10 cellular contexts compared by ENCODE assay signal in the genomic region with DNA sequence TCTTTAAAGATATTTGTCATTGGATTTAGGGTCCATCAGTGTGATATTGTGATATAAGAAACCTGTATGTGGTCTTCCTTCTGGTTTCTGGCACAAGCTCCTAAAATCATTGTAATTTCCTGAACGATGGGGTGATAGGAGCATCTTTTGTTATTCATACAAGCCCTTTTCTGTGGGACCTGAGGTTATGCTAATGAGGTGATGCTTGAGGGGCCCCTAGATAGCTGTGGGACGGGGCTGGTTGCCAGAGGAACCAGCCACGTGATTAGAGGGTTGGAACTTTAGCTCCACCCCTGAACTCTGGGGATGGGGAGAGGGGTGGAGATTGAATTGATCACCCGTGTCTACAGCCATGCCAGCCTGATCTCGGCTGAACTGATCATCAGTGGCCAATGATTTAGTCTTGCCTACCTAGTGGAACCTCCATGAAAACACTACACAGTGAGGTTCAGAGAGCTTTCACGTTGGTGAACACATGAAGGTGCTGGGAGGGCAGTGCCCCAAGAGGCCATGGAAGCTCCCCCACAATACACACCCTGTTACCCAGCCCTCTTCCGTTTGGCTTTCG.
DNase-seq lines count a peak whose midpoint lies in the region; ATAC-seq and TF ChIP-seq lines count a peak whose summit lies in the region.
"Had no signal": no experiment of that assay in that cellular context is flagged by ENCODE, and none has a peak within 500 bp of the region (broad histone marks: within the 10 kb centered on the region; RNA-seq: fewer than 3 reads in every experiment).

No MANE protein-coding gene starts in this region.

- peaks cover 0 to 2% (median 0%) of the 10 kb centered on the region in 7 donors for H3K9me3 Mint-ChIP-seq in naive B cell
- H3K9me3 Mint-ChIP-seq in stimulated activated naive CD8-positive, alpha-beta T cell treated with anti-CD3 and anti-CD28 coated beads, Interleukin-15, amount 100 ng/mL, for 72 hours, result peaks cover 0 to 8% of the 10 kb centered on the region in 2 donors

- H3K36me3 Mint-ChIP-seq in naive B cell, result peaks cover 0 to 8% of the 10 kb centered on the region in 2 donors

- peak overlapping the region in 7 of 8 donors; percentile 29 to 82 (median 64) for H3K4me3 Mint-ChIP-seq in naive B cell
- H3K4me3 Mint-ChIP-seq in stimulated activated naive CD8-positive, alpha-beta T cell treated with anti-CD3 and anti-CD28 coated beads, Interleukin-15, amount 100 ng/mL, for 72 hours, result peak overlapping the region; percentile 74

- ATAC-seq in naive B cell (ENCODE audit: low read depth in 2 of 2) (peak; percentile 93), GM21528 (IDR thresholded peaks at IDR 0.05; ENCODE audit: low FRiP score, unreplicated experiment) (no peak), HG02759 (IDR thresholded peaks at IDR 0.05; ENCODE audit: unreplicated experiment) (no peak)
- peak; percentile 96 for ATAC-seq in stimulated activated naive CD8-positive, alpha-beta T cell treated with anti-CD3 and anti-CD28 coated beads, Interleukin-15, amount 100 ng/mL, for 72 hours
- ATAC-seq: foreskin keratinocyte, Panc1 had no signal

- H3K4me1 Mint-ChIP-seq in naive B cell, result peaks cover 53 to 69% (median 64%) of the 10 kb centered on the region in 3 donors
- H3K4me1 Mint-ChIP-seq in stimulated activated naive CD8-positive, alpha-beta T cell treated with anti-CD3 and anti-CD28 coated beads, Interleukin-15, amount 100 ng/mL, for 72 hours, result peaks cover 88% of the 10 kb centered on the region

- TF ChIP-seq CTCF in RWPE1 (conservative IDR thresholded peaks at IDR 0.05; ENCODE audit: low read depth), result no peak

- POLR2A ChIA-PET in RWPE1 (lab: Yijun Ruan, JAX; ENCODE audit: low non-redundant PET), result no interaction called here

- H3K27ac Mint-ChIP-seq in naive B cell, result peak overlapping the region; percentile 21 to 95 (median 88)
- peak overlapping the region; percentile 92 to 94 for H3K27ac Mint-ChIP-seq in stimulated activated naive CD8-positive, alpha-beta T cell treated with anti-CD3 and anti-CD28 coated beads, Interleukin-15, amount 100 ng/mL, for 72 hours

- DNase-seq in RWPE1 (ENCODE audit: low spot score), result no peak
- peak; percentile 56 for DNase-seq in activated T-helper 9 cell treated with anti-CD3 and anti-CD28 coated beads, Interleukin-2, amount 50 U/mL, for 16 hours (ENCODE audit: low read depth)
- peak; percentile 65 for DNase-seq in naive B cell
- DNase-seq in stimulated activated naive CD8-positive, alpha-beta T cell treated with anti-CD3 and anti-CD28 coated beads, Interleukin-15, amount 100 ng/mL, for 72 hours, result peak; percentile 69 to 87
- DNase-seq in SW480 (ENCODE audit: low spot score), result no peak
- DNase-seq: foreskin keratinocyte, HCEC 1CT had no signal

- peak overlapping the region; percentile 93 for H3K27ac ChIP-seq in RWPE1
- H3K27ac ChIP-seq: foreskin keratinocyte had no signal

- CTCF ChIA-PET in RWPE1 (lab: Yijun Ruan, JAX), result no interaction called here

- H3K27me3 Mint-ChIP-seq in naive B cell, result no peaks in the 10 kb centered on the region
- no peaks in the 10 kb centered on the region for H3K27me3 Mint-ChIP-seq in stimulated activated naive CD8-positive, alpha-beta T cell treated with anti-CD3 and anti-CD28 coated beads, Interleukin-15, amount 100 ng/mL, for 72 hours

Comparison
In these comparisons a context has a peak if more than half of its experiments do, and no peak if none do; other contexts are left out.
1. DNase-seq: peak in activated T-helper 9 cell treated with anti-CD3 and anti-CD28 coated beads, Interleukin-2, amount 50 U/mL, for 16 hours (single experiment), naive B cell (single experiment) and stimulated activated naive CD8-positive, alpha-beta T cell treated with anti-CD3 and anti-CD28 coated beads, Interleukin-15, amount 100 ng/mL, for 72 hours (2 of 2); none in RWPE1 (single experiment) and SW480 (single experiment).
2. ATAC-seq: peak in naive B cell (2 of 2) and stimulated activated naive CD8-positive, alpha-beta T cell treated with anti-CD3 and anti-CD28 coated beads, Interleukin-15, amount 100 ng/mL, for 72 hours (single experiment); none in GM21528 (single experiment) and HG02759 (single experiment).